Comparison of ENCODE assay signal across 9 cellular contexts in genomic region chr16:87297407-87297806, GRCh38.
"Had no signal": no experiment of that assay in that cellular context is flagged by ENCODE, and none has a peak within 500 bp of the region (broad histone marks: within the 10 kb centered on the region; RNA-seq: fewer than 3 reads in every experiment).

No MANE protein-coding gene starts in this region.

- H3K27me3 ChIP-seq: colonic mucosa, foreskin keratinocyte, neutrophil had no signal

- H3K4me3 ChIP-seq: colonic mucosa, left ventricle myocardium inferior, lower lobe of right lung had no signal

- H3K27ac ChIP-seq: colonic mucosa, foreskin keratinocyte, left ventricle myocardium inferior, lower lobe of right lung, neutrophil had no signal

- DNase-seq: colonic mucosa; foreskin keratinocyte; kidney; left cardiac atrium; left ventricle myocardium inferior; lower lobe of right lung; stimulated activated CD4-positive, alpha-beta T cell treated with anti-CD3 and anti-CD28 coated beads, Interleukin-12 subunit alpha, Interleukin-12 subunit beta, amount 100 ng/mL, for 4 hours; stimulated activated naive CD4-positive, alpha-beta T cell treated with Interleukin-2 at 50 U/mL for 16 hours had no signal

- H3K4me1 ChIP-seq: colonic mucosa, foreskin keratinocyte, left ventricle myocardium inferior, lower lobe of right lung had no signal

- H3K9me3 ChIP-seq: colonic mucosa, left ventricle myocardium inferior, lower lobe of right lung, neutrophil had no signal

- H3K36me3 ChIP-seq: colonic mucosa, left ventricle myocardium inferior, lower lobe of right lung, neutrophil had no signal
